1 cellular context compared by ENCODE assay signal in the genomic region with DNA sequence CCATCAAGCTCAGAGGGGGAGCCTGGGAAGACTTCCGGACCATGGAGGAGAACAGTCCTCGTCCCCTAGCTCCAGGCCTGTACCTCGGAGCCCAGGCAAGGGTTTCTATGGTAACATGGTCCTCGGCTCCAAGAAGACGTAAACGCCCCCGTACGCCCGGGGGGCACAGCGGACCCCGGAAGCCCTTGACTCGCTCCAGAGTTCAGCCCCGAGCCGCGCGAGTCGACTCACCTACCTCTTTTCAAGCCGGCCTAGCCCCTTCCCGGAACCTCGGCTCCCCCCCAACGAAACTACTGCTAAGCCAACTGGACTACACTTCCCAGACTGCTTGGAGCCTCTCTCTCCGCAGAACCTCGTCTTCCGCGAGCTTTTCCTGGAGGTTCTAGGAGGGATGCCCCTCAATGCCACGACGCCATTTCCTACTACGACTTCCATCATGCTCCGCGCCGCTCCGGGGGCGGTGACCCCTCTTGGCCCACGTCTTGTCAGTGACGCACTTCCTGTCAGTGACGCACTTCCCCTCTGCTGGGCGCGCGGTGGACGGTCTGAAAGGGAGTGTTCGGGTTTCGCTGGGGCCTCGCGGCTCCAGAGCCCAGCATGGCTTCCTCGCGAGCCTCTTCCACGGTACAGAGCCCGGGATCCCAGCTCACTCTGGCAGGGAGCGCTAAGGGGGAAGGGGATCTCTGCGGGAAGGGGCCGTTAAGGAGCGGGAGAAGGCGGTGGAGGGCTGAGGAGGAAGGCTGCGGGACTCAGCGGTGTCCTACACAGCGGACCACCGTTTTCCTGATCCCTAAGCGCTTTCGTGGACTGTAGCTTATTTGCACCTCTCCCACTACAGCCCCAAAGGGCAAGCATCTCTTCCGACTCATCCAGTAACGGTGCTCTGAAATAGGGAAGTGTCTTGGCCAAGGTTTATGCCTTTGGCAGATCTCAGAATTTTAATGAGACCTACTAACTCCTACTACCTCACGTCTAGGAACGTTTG.
A peak's percentile ranks its signal among the peaks of the same experiment; 100 is the strongest.
TF ChIP-seq lines count a peak whose summit lies in the region.

A gene (minus strand): TSS at position 426 of the 985 bp plus-strand sequence. CDS start 3,065 bp downstream, outside the sequence.
A gene (plus strand): TSS at position 512 of the 985 bp plus-strand sequence. CDS start 86 bp downstream, at position 598.

TF ChIP-seq in HepG2, 621 proteins besides CTCF, POLR2A, EP300 and RAD21 (continued from another document and continues in another):
- TF ChIP-seq, protein P1, sequence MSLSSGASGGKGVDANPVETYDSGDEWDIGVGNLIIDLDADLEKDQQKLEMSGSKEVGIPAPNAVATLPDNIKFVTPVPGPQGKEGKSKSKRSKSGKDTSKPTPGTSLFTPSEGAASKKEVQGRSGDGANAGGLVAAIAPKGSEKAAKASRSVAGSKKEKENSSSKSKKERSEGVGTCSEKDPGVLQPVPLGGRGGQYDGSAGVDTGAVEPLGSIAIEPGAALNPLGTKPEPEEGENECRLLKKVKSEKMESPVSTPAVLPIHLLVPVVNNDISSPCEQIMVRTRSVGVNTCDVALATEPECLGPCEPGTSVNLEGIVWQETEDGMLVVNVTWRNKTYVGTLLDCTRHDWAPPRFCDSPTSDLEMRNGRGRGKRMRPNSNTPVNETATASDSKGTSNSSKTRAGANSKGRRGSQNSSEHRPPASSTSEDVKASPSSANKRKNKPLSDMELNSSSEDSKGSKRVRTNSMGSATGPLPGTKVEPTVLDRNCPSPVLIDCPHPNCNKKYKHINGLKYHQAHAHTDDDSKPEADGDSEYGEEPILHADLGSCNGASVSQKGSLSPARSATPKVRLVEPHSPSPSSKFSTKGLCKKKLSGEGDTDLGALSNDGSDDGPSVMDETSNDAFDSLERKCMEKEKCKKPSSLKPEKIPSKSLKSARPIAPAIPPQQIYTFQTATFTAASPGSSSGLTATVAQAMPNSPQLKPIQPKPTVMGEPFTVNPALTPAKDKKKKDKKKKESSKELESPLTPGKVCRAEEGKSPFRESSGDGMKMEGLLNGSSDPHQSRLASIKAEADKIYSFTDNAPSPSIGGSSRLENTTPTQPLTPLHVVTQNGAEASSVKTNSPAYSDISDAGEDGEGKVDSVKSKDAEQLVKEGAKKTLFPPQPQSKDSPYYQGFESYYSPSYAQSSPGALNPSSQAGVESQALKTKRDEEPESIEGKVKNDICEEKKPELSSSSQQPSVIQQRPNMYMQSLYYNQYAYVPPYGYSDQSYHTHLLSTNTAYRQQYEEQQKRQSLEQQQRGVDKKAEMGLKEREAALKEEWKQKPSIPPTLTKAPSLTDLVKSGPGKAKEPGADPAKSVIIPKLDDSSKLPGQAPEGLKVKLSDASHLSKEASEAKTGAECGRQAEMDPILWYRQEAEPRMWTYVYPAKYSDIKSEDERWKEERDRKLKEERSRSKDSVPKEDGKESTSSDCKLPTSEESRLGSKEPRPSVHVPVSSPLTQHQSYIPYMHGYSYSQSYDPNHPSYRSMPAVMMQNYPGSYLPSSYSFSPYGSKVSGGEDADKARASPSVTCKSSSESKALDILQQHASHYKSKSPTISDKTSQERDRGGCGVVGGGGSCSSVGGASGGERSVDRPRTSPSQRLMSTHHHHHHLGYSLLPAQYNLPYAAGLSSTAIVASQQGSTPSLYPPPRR (CRISPR knock-in tag; IDR thresholded peaks at IDR 0.05; ENCODE audit: borderline replicate concordance), result 0 out of 2 replicates have a peak, but pooled peaks have one; percentile 22
- TF ChIP-seq ZNF530 (CRISPR knock-in tag; IDR thresholded peaks at IDR 0.05; ENCODE audit: low read depth) (no peak), GTF2F1 (IDR thresholded peaks at IDR 0.05; ENCODE audit: low read length) (no peak; the same call in 1 of the 2 replicates), HOXA5 (CRISPR knock-in tag; IDR thresholded peaks at IDR 0.05) (peak; percentile 33; the same call in 1 of the 2 replicates), XRCC5 (optimal IDR thresholded peaks at IDR 0.05; ENCODE audit: low read length) (peak; percentile 29), NFYB (CRISPR knock-in tag; IDR thresholded peaks at IDR 0.05) (peak; percentile 58), ZZZ3 (CRISPR knock-in tag; IDR thresholded peaks at IDR 0.05; ENCODE audit: borderline replicate concordance) (peak; percentile 29; the same call in 1 of the 2 replicates), NR1H2 (CRISPR knock-in tag; IDR thresholded peaks at IDR 0.05; ENCODE audit: borderline replicate concordance, low read depth) (no peak), RBM22 (optimal IDR thresholded peaks at IDR 0.05; ENCODE audit: low read length) (no peak), RARG (CRISPR knock-in tag; IDR thresholded peaks at IDR 0.05; ENCODE audit: low read depth) (no peak), MBD4 (IDR thresholded peaks at IDR 0.05; ENCODE audit: borderline replicate concordance, low read length) (no peak), PHB2 (IDR thresholded peaks at IDR 0.05; ENCODE audit: partially characterized antibody) (no peak), HNF4A (CRISPR knock-in tag; IDR thresholded peaks at IDR 0.05) (no peak), AGO1 (IDR thresholded peaks at IDR 0.05; ENCODE audit: low read depth, low read length, poor library complexity, severe bottlenecking) (peak; percentile 61), ZMYM2 (CRISPR knock-in tag; IDR thresholded peaks at IDR 0.05) (no peak), STAG1 (CRISPR knock-in tag; IDR thresholded peaks at IDR 0.05) (no peak), TOPORS (CRISPR knock-in tag; IDR thresholded peaks at IDR 0.05) (0 out of 2 replicates have a peak, but pooled peaks have one; percentile 67), TBL1XR1 (IDR thresholded peaks at IDR 0.05; ENCODE audit: borderline replicate concordance, low read length, partially characterized antibody) (no peak), ARNTL (CRISPR knock-in tag; IDR thresholded peaks at IDR 0.05) (0 out of 2 replicates have a peak, but pooled peaks have one; percentile 17), ZMYM3 (CRISPR knock-in tag; IDR thresholded peaks at IDR 0.05) (0 out of 2 replicates have a peak, but pooled peaks have one; percentile 8), ZNF260 (CRISPR knock-in tag; IDR thresholded peaks at IDR 0.05; ENCODE audit: borderline replicate concordance, low read depth) (no peak), ZNF430 (CRISPR knock-in tag; IDR thresholded peaks at IDR 0.05) (no peak; the same call in 1 of the 2 replicates), KMT2A (CRISPR knock-in tag; IDR thresholded peaks at IDR 0.05) (peak; percentile 95)
- TF ChIP-seq, protein P2, sequence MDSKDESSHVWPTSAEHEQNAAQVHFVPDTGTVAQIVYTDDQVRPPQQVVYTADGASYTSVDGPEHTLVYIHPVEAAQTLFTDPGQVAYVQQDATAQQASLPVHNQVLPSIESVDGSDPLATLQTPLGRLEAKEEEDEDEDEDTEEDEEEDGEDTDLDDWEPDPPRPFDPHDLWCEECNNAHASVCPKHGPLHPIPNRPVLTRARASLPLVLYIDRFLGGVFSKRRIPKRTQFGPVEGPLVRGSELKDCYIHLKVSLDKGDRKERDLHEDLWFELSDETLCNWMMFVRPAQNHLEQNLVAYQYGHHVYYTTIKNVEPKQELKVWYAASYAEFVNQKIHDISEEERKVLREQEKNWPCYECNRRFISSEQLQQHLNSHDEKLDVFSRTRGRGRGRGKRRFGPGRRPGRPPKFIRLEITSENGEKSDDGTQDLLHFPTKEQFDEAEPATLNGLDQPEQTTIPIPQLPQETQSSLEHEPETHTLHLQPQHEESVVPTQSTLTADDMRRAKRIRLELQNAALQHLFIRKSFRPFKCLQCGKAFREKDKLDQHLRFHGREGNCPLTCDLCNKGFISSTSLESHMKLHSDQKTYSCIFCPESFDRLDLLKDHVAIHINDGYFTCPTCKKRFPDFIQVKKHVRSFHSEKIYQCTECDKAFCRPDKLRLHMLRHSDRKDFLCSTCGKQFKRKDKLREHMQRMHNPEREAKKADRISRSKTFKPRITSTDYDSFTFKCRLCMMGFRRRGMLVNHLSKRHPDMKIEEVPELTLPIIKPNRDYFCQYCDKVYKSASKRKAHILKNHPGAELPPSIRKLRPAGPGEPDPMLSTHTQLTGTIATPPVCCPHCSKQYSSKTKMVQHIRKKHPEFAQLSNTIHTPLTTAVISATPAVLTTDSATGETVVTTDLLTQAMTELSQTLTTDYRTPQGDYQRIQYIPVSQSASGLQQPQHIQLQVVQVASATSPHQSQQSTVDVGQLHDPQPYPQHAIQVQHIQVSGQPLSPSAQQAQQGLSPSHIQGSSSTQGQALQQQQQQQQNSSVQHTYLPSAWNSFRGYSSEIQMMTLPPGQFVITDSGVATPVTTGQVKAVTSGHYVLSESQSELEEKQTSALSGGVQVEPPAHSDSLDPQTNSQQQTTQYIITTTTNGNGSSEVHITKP (CRISPR knock-in tag; IDR thresholded peaks at IDR 0.05; ENCODE audit: low read depth), result 0 out of 2 replicates have a peak, but pooled peaks have one; percentile 43
- TF ChIP-seq, protein P3, sequence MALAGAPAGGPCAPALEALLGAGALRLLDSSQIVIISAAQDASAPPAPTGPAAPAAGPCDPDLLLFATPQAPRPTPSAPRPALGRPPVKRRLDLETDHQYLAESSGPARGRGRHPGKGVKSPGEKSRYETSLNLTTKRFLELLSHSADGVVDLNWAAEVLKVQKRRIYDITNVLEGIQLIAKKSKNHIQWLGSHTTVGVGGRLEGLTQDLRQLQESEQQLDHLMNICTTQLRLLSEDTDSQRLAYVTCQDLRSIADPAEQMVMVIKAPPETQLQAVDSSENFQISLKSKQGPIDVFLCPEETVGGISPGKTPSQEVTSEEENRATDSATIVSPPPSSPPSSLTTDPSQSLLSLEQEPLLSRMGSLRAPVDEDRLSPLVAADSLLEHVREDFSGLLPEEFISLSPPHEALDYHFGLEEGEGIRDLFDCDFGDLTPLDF (CRISPR knock-in tag; IDR thresholded peaks at IDR 0.05), result peak; percentile 81
- TF ChIP-seq, protein P4, sequence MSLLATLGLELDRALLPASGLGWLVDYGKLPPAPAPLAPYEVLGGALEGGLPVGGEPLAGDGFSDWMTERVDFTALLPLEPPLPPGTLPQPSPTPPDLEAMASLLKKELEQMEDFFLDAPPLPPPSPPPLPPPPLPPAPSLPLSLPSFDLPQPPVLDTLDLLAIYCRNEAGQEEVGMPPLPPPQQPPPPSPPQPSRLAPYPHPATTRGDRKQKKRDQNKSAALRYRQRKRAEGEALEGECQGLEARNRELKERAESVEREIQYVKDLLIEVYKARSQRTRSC (CRISPR knock-in tag; IDR thresholded peaks at IDR 0.05; ENCODE audit: low read depth), result no peak
- TF ChIP-seq, protein P5, sequence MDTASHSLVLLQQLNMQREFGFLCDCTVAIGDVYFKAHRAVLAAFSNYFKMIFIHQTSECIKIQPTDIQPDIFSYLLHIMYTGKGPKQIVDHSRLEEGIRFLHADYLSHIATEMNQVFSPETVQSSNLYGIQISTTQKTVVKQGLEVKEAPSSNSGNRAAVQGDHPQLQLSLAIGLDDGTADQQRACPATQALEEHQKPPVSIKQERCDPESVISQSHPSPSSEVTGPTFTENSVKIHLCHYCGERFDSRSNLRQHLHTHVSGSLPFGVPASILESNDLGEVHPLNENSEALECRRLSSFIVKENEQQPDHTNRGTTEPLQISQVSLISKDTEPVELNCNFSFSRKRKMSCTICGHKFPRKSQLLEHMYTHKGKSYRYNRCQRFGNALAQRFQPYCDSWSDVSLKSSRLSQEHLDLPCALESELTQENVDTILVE (CRISPR knock-in tag; IDR thresholded peaks at IDR 0.05), result no peak; the same call in 1 of the 2 replicates
- TF ChIP-seq, protein P6, sequence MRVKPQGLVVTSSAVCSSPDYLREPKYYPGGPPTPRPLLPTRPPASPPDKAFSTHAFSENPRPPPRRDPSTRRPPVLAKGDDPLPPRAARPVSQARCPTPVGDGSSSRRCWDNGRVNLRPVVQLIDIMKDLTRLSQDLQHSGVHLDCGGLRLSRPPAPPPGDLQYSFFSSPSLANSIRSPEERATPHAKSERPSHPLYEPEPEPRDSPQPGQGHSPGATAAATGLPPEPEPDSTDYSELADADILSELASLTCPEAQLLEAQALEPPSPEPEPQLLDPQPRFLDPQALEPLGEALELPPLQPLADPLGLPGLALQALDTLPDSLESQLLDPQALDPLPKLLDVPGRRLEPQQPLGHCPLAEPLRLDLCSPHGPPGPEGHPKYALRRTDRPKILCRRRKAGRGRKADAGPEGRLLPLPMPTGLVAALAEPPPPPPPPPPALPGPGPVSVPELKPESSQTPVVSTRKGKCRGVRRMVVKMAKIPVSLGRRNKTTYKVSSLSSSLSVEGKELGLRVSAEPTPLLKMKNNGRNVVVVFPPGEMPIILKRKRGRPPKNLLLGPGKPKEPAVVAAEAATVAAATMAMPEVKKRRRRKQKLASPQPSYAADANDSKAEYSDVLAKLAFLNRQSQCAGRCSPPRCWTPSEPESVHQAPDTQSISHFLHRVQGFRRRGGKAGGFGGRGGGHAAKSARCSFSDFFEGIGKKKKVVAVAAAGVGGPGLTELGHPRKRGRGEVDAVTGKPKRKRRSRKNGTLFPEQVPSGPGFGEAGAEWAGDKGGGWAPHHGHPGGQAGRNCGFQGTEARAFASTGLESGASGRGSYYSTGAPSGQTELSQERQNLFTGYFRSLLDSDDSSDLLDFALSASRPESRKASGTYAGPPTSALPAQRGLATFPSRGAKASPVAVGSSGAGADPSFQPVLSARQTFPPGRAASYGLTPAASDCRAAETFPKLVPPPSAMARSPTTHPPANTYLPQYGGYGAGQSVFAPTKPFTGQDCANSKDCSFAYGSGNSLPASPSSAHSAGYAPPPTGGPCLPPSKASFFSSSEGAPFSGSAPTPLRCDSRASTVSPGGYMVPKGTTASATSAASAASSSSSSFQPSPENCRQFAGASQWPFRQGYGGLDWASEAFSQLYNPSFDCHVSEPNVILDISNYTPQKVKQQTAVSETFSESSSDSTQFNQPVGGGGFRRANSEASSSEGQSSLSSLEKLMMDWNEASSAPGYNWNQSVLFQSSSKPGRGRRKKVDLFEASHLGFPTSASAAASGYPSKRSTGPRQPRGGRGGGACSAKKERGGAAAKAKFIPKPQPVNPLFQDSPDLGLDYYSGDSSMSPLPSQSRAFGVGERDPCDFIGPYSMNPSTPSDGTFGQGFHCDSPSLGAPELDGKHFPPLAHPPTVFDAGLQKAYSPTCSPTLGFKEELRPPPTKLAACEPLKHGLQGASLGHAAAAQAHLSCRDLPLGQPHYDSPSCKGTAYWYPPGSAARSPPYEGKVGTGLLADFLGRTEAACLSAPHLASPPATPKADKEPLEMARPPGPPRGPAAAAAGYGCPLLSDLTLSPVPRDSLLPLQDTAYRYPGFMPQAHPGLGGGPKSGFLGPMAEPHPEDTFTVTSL (CRISPR knock-in tag; IDR thresholded peaks at IDR 0.05; ENCODE audit: borderline replicate concordance), result no peak; the same call in 1 of the 2 replicates
- TF ChIP-seq, protein P7, sequence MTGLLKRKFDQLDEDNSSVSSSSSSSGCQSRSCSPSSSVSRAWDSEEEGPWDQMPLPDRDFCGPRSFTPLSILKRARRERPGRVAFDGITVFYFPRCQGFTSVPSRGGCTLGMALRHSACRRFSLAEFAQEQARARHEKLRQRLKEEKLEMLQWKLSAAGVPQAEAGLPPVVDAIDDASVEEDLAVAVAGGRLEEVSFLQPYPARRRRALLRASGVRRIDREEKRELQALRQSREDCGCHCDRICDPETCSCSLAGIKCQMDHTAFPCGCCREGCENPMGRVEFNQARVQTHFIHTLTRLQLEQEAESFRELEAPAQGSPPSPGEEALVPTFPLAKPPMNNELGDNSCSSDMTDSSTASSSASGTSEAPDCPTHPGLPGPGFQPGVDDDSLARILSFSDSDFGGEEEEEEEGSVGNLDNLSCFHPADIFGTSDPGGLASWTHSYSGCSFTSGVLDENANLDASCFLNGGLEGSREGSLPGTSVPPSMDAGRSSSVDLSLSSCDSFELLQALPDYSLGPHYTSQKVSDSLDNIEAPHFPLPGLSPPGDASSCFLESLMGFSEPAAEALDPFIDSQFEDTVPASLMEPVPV (CRISPR knock-in tag; IDR thresholded peaks at IDR 0.05), result peak; percentile 89
- TF ChIP-seq, protein P8, sequence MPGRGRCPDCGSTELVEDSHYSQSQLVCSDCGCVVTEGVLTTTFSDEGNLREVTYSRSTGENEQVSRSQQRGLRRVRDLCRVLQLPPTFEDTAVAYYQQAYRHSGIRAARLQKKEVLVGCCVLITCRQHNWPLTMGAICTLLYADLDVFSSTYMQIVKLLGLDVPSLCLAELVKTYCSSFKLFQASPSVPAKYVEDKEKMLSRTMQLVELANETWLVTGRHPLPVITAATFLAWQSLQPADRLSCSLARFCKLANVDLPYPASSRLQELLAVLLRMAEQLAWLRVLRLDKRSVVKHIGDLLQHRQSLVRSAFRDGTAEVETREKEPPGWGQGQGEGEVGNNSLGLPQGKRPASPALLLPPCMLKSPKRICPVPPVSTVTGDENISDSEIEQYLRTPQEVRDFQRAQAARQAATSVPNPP (CRISPR knock-in tag; IDR thresholded peaks at IDR 0.05), result peak; percentile 78; the same call in 1 of the 2 replicates
